ENCODE assay signal across 16 cellular contexts in the genomic region with DNA sequence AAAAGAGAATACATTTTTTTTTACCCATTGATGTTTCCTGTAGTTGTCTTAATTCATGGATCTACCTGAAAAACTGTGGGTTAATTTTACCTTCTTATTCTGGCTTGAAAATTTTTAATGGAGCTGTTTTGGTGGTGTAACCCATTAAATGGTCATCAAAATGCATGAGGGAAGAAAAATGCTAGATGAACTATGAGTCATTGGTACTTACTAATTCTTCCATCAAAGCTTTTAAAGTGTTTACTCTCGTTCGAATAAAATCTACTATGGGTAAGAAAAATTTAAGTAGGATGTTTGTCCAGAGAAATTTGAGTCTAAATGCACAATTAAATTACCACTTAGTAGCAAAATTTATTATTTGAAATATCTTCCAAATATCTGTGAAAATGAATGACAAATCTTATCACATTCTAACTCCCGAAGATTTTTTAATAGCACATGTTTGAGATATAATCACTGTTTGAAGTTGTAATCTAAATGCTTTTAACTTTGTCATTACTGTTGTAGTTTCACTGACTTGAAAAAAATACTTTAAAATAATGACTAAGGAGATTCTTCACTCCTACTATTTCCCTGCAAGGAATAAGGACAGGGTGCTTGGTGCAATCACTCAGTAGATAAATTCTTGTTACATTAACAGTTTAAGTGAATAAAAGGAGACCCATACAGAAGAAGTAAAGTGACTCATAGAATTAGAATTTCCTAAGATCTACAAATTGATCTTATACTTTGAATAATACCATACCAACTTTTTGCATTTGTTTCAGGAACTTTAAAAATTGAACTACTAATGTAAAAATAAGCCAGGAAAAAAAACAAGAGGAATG.
DNase-seq lines count a peak whose midpoint lies in the region; ATAC-seq and TF ChIP-seq lines count a peak whose summit lies in the region.
"Had no signal": no experiment of that assay in that cellular context is flagged by ENCODE, and none has a peak within 500 bp of the region (broad histone marks: within the 10 kb centered on the region; RNA-seq: fewer than 3 reads in every experiment).

No MANE protein-coding gene starts in this region.

- POLR2A ChIA-PET in MCF 10A (lab: Yijun Ruan, JAX), result interaction anchor here (0.7 kb wide), 1 partner anchor 361 kb away, joined by 4 read pairs; no protein-coding TSS in a partner anchor

- H3K36me3 ChIP-seq in breast epithelium, result no peaks in the 10 kb centered on the region

- H3K27me3 ChIP-seq in breast epithelium, result no peaks in the 10 kb centered on the region

- H3K36me3 Mint-ChIP-seq in MCF 10A (ENCODE audit: insufficient read depth, unreplicated experiment) (no peaks in the 10 kb centered on the region), Calu3 (ENCODE audit: insufficient read depth, unreplicated experiment) (no peaks in the 10 kb centered on the region)
- H3K36me3 Mint-ChIP-seq: activated naive CD4-positive, alpha-beta T cell treated with anti-CD3 and anti-CD28 coated beads, Interleukin-2, amount 50 U/mL, for 72 hours had no signal

- CTCF ChIA-PET in MCF 10A (lab: Yijun Ruan, JAX), result no interaction called here
- CTCF ChIA-PET in Calu3 (lab: Charles Lee), result no interaction called here

- no peaks in the 10 kb centered on the region for H3K4me1 ChIP-seq in breast epithelium
- H3K4me1 ChIP-seq: Caco-2 had no signal

- H3K4me3 Mint-ChIP-seq in MCF 10A (ENCODE audit: unreplicated experiment) (no peak overlapping the region), Calu3 (ENCODE audit: low read depth, unreplicated experiment) (no peak overlapping the region)
- H3K4me3 Mint-ChIP-seq: activated CD4-positive, alpha-beta T cell treated with anti-CD3 and anti-CD28 coated beads for 36 hours had no signal

- H3K27ac Mint-ChIP-seq in MCF 10A (ENCODE audit: low read depth, unreplicated experiment), result no peak overlapping the region
- no peak overlapping the region for H3K27ac Mint-ChIP-seq in Calu3 (ENCODE audit: unreplicated experiment)
- H3K27ac Mint-ChIP-seq: activated CD4-positive, alpha-beta T cell treated with anti-CD3 and anti-CD28 coated beads for 36 hours; activated naive CD4-positive, alpha-beta T cell treated with anti-CD3 and anti-CD28 coated beads, Interleukin-2, amount 50 U/mL, for 72 hours had no signal

- no peak for TF ChIP-seq POLR2A in breast epithelium (IDR thresholded peaks at IDR 0.05)

- no TSS peak for BruUV-seq in MCF 10A (replicated peaks; lab: Mats Ljungman, UMichigan)
- no TSS peak for BruUV-seq in Calu3 (replicated peaks; lab: Mats Ljungman, UMichigan)

- H3K9me3 ChIP-seq in breast epithelium, result no peaks in the 10 kb centered on the region
- H3K9me3 ChIP-seq: Caco-2 had no signal

- peak; percentile 16 for DNase-seq in MCF 10A (ENCODE audit: unreplicated experiment)
- DNase-seq in breast epithelium (ENCODE audit: low spot score in 2 of 2), result no peak
- DNase-seq in fibroblast of peridontal ligament (ENCODE audit: extremely low read depth), result peak; percentile 47
- DNase-seq in Calu3, result no peak
- DNase-seq in NCI-H2196 (lab: John Stamatoyannopoulos, UW; ENCODE audit: unreplicated experiment), result no peak
- no peak for DNase-seq in central memory CD4-positive, alpha-beta T cell
- no peak for DNase-seq in UCSD-AML1 (lab: John Stamatoyannopoulos, UW; ENCODE audit: unreplicated experiment)
- DNase-seq: ACHN; activated CD4-positive, alpha-beta T cell treated with anti-CD3 and anti-CD28 coated beads for 36 hours; activated T-cell treated with anti-CD3 and anti-CD28 coated beads for 4 hours; Caco-2; hippocampal formation; NCI-H2081 treated with DMSO at 0.1 percent for 48 hours; stimulated activated CD4-positive, alpha-beta T cell treated with anti-CD3 and anti-CD28 coated beads, Interleukin-15, amount 100 ng/mL, for 24 hours had no signal

- TF ChIP-seq CTCF in MCF 10A (IDR thresholded peaks at IDR 0.05; ENCODE audit: unreplicated experiment) (no peak), breast epithelium (IDR thresholded peaks at IDR 0.05) (no peak), Calu3 (IDR thresholded peaks at IDR 0.05; ENCODE audit: unreplicated experiment) (no peak)

- no peak overlapping the region for H3K27ac ChIP-seq in breast epithelium

- no peaks in the 10 kb centered on the region for H3K27me3 Mint-ChIP-seq in MCF 10A (ENCODE audit: insufficient read depth, unreplicated experiment)
- H3K27me3 Mint-ChIP-seq in Calu3 (ENCODE audit: unreplicated experiment), result no peaks in the 10 kb centered on the region

- H3K4me1 Mint-ChIP-seq in MCF 10A (ENCODE audit: insufficient read depth, unreplicated experiment) (peaks cover 27% of the 10 kb centered on the region), Calu3 (ENCODE audit: low read depth, unreplicated experiment) (peaks cover 18% of the 10 kb centered on the region)
- H3K4me1 Mint-ChIP-seq: activated CD4-positive, alpha-beta T cell treated with anti-CD3 and anti-CD28 coated beads for 36 hours had no signal

- ATAC-seq in SK-N-SH treated with all-trans-retinoic acid at 6 μM for 48 hours, result peak; percentile 75
- ATAC-seq: activated CD4-positive, alpha-beta T cell treated with anti-CD3 and anti-CD28 coated beads for 36 hours; activated naive CD4-positive, alpha-beta T cell treated with anti-CD3 and anti-CD28 coated beads, Interleukin-2, amount 50 U/mL, for 72 hours had no signal

- no peak overlapping the region for H3K4me3 ChIP-seq in breast epithelium

- H3K9me3 Mint-ChIP-seq in MCF 10A (ENCODE audit: unreplicated experiment) (no peaks in the 10 kb centered on the region), Calu3 (ENCODE audit: low read depth, unreplicated experiment) (no peaks in the 10 kb centered on the region)
- H3K9me3 Mint-ChIP-seq: activated naive CD4-positive, alpha-beta T cell treated with anti-CD3 and anti-CD28 coated beads, Interleukin-2, amount 50 U/mL, for 72 hours had no signal

- intact Hi-C loops in MCF 10A (cut with micrococcal nuclease), result no loop called here
- intact Hi-C loops in breast epithelium (cut with DNase I; ENCODE audit: low total_unique reads), result no loop called here
- intact Hi-C loops in Calu3 (cut with micrococcal nuclease; ENCODE audit: unreplicated experiment), result no loop called here

TF ChIP-seq in SK-N-SH treated with all-trans-retinoic acid at 6 μM for 48 hours, 23 proteins besides CTCF, POLR2A, EP300 and RAD21:
- TF ChIP-seq ISL1 (CRISPR knock-in tag; IDR thresholded peaks at IDR 0.05), result peak; percentile 91
- TF ChIP-seq, protein P1, sequence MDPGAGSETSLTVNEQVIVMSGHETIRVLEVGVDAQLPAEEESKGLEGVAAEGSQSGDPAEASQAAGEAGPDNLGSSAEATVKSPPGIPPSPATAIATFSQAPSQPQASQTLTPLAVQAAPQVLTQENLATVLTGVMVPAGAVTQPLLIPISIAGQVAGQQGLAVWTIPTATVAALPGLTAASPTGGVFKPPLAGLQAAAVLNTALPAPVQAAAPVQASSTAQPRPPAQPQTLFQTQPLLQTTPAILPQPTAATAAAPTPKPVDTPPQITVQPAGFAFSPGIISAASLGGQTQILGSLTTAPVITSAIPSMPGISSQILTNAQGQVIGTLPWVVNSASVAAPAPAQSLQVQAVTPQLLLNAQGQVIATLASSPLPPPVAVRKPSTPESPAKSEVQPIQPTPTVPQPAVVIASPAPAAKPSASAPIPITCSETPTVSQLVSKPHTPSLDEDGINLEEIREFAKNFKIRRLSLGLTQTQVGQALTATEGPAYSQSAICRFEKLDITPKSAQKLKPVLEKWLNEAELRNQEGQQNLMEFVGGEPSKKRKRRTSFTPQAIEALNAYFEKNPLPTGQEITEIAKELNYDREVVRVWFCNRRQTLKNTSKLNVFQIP (CRISPR knock-in tag; IDR thresholded peaks at IDR 0.05; ENCODE audit: borderline replicate concordance, low read depth), result no peak

Comparison
In these comparisons a context has a peak if more than half of its experiments do, and no peak if none do; other contexts are left out.
1. DNase-seq: peak in MCF 10A (single experiment) and fibroblast of peridontal ligament (single experiment); none in breast epithelium (0 of 2), Calu3 (single experiment), NCI-H2196 (single experiment), central memory CD4-positive, alpha-beta T cell (single experiment) and UCSD-AML1 (single experiment).